ENCODE assay signal across 8 cellular contexts in the genomic region with DNA sequence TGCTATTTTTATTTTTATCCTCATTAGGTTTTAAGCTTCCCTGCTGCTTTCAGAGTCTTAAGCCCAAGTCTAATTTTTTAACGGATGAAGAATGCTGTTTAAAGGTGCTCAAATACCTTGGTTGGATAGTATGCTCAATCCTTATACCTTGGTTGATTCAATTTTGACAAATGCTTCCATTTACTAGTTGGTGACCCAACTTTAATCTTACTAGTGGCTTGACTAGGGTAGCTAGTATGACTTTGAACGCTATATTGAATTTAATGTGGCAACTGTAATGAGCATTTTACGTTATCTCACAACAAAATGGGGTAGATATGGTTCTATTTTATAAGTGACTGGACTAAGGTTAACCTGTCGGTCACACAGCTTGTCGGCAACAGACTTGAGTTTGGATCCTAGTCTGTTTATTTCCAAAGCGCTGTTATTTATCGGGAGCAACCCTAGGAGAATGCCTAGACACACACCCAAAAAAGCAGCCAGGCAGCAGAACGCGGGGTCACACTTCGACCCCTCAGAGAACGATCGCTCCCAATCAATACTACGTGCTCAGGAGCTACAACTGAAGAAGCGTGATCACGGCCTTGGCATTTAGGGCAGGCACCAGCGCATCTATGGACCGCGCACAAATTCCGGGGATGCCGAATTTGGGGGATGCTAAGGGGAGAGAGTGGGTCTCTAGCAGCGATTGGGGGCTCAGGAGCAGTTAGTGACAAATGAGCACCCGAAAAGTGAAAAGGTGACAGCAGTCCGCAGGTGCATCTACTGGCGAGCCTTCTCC. TPM values are rescaled to one million over a fixed set of nuclear protein-coding genes. Genes with fewer than 3 reads are reported as not detected.
DNase-seq lines count a peak whose midpoint lies in the region; ATAC-seq and TF ChIP-seq lines count a peak whose summit lies in the region.

No MANE protein-coding gene starts in this region.

- TF ChIP-seq CTCF in HEK293 (tag by site-specific recombination; IDR thresholded peaks at IDR 0.05) (no peak), left lung (IDR thresholded peaks at IDR 0.05) (no peak), upper lobe of right lung (IDR thresholded peaks at IDR 0.05) (no peak)

- H3K36me3 Mint-ChIP-seq in activated T-helper 2 cell treated with anti-CD3 and anti-CD28 coated beads, Interferon-gamma antibody, Interleukin-2, Interleukin-4, amounts not matched to agents 10 μg/mL and 5 μg/mL and 100 μg/mL, durations not matched to agents 14 hours and 24 hours and 36 hours (ENCODE audit: low read depth) = peaks cover 14% of the 10 kb centered on the region

- no peak overlapping the region; the same call in 1 of the 2 replicates for H3K27ac ChIP-seq in HEK293 (ENCODE audit: extremely low read depth, low read depth, low read length)
- peak overlapping the region; percentile 72 to 79 for H3K27ac ChIP-seq in left lung
- peak overlapping the region; percentile 80 for H3K27ac ChIP-seq in upper lobe of right lung

- H3K9me3 Mint-ChIP-seq in activated T-helper 2 cell treated with anti-CD3 and anti-CD28 coated beads, Interferon-gamma antibody, Interleukin-2, Interleukin-4, amounts not matched to agents 10 μg/mL and 5 μg/mL and 100 μg/mL, durations not matched to agents 14 hours and 24 hours and 36 hours = peaks cover 8% of the 10 kb centered on the region

- peaks cover 21% of the 10 kb centered on the region for H3K4me1 Mint-ChIP-seq in activated T-helper 2 cell treated with anti-CD3 and anti-CD28 coated beads, Interferon-gamma antibody, Interleukin-2, Interleukin-4, amounts not matched to agents 10 μg/mL and 5 μg/mL and 100 μg/mL, durations not matched to agents 14 hours and 24 hours and 36 hours (ENCODE audit: low read depth)

- H3K4me3 ChIP-seq in HEK293 (ENCODE audit: low read depth, low read length) (peak overlapping the region; percentile 60), left lung (peak overlapping the region; percentile 56 to 57), upper lobe of right lung (peak overlapping the region; percentile 70)

- peak overlapping the region; percentile 80 for H3K4me3 Mint-ChIP-seq in activated T-helper 2 cell treated with anti-CD3 and anti-CD28 coated beads, Interferon-gamma antibody, Interleukin-2, Interleukin-4, amounts not matched to agents 10 μg/mL and 5 μg/mL and 100 μg/mL, durations not matched to agents 14 hours and 24 hours and 36 hours (ENCODE audit: low read depth)

- CTCF ChIA-PET in HEK293 (lab: Yijun Ruan, JAX) = interaction anchor here (0.6 to 4.2 kb wide), 19 partner anchors 8 to 1500 kb away, joined by 3 to 27 read pairs (median 4); no protein-coding TSS in a partner anchor

- no peak for ATAC-seq in left lung
- no peak for ATAC-seq in upper lobe of right lung
- no peak for ATAC-seq in GM18861 (IDR thresholded peaks at IDR 0.05; ENCODE audit: unreplicated experiment)
- ATAC-seq in HG03469 (IDR thresholded peaks at IDR 0.05; ENCODE audit: unreplicated experiment) = no peak

- DNase-seq in Caki2 (ENCODE audit: low read depth) = peak; percentile 19
- DNase-seq in activated T-helper 2 cell treated with anti-CD3 and anti-CD28 coated beads, Interferon-gamma antibody, Interleukin-2, Interleukin-4, amounts not matched to agents 10 μg/mL and 5 μg/mL and 100 μg/mL, durations not matched to agents 14 hours and 24 hours and 36 hours (ENCODE audit: low spot score) = no peak
- peak in 1 of 2 donors; percentile 10 for DNase-seq in left lung
- DNase-seq in upper lobe of right lung = no peak
- DNase-seq in activated CD8-positive, alpha-beta memory T cell treated with anti-CD3 and anti-CD28 coated beads for 24 hours = no peak

- H3K27me3 Mint-ChIP-seq in activated T-helper 2 cell treated with anti-CD3 and anti-CD28 coated beads, Interferon-gamma antibody, Interleukin-2, Interleukin-4, amounts not matched to agents 10 μg/mL and 5 μg/mL and 100 μg/mL, durations not matched to agents 14 hours and 24 hours and 36 hours (ENCODE audit: low read depth) = peaks cover 3% of the 10 kb centered on the region

- H3K36me3 ChIP-seq in HEK293 (ENCODE audit: control insufficient read depth in 2 of 2, insufficient read depth in 1 of 2, low read length in 2 of 2) = peaks cover 0 to 10% of the 10 kb centered on the region in 2 experiments; a peak in 1 of 3 replicates
- no peaks in the 10 kb centered on the region for H3K36me3 ChIP-seq in left lung
- no peaks in the 10 kb centered on the region for H3K36me3 ChIP-seq in upper lobe of right lung

- in situ Hi-C loops in Caki2 (cut with HindIII; ENCODE audit: low pct_unique_long_range_greater_than_20kb, low sequenced_read_pairs) = no loop called here

- peak overlapping the region; percentile 33 for H3K27ac Mint-ChIP-seq in activated T-helper 2 cell treated with anti-CD3 and anti-CD28 coated beads, Interferon-gamma antibody, Interleukin-2, Interleukin-4, amounts not matched to agents 10 μg/mL and 5 μg/mL and 100 μg/mL, durations not matched to agents 14 hours and 24 hours and 36 hours

- POLR2A ChIA-PET in HEK293 (lab: Yijun Ruan, JAX) = interaction anchor here (0.6 to 1.9 kb wide), 8 partner anchors 11 to 699 kb away, joined by 3 to 9 read pairs (median 4); partner anchors contain the start of genes ACOT13 and TDP2

- peaks cover 0 to 26% of the 10 kb centered on the region in 2 donors for H3K27me3 ChIP-seq in left lung
- no peaks in the 10 kb centered on the region for H3K27me3 ChIP-seq in upper lobe of right lung

- intact Hi-C loops in activated T-helper 2 cell treated with anti-CD3 and anti-CD28 coated beads, Interferon-gamma antibody, Interleukin-2, Interleukin-4, amounts not matched to agents 10 μg/mL and 5 μg/mL and 100 μg/mL, durations not matched to agents 14 hours and 24 hours and 36 hours (cut with micrococcal nuclease) = loop anchor here (2.0 to 10.0 kb wide), 3 partner anchors 91 to 201 kb away; partner anchors contain the start of genes ACOT13, MRS2 and TDP2
- intact Hi-C loops in left lung (cut with DNase I) = no loop called here
- intact Hi-C loops in upper lobe of right lung (cut with DNase I) = no loop called here

- H3K4me1 ChIP-seq in HEK293 (ENCODE audit: control insufficient read depth, insufficient read depth, low read length) (0 out of 2 replicates have a peak, but pooled peaks cover 2% of the 10 kb centered on the region), left lung (peaks cover 3 to 20% of the 10 kb centered on the region in 2 donors), upper lobe of right lung (peaks cover 12% of the 10 kb centered on the region)

- H3K9me3 ChIP-seq in HEK293 (ENCODE audit: control insufficient read depth, insufficient read depth, low read depth, low read length) (no peaks in the 10 kb centered on the region), left lung (no peaks in the 10 kb centered on the region), upper lobe of right lung (no peaks in the 10 kb centered on the region)

TF ChIP-seq in HEK293, 187 proteins besides CTCF, POLR2A, EP300 and RAD21:
- TF ChIP-seq ZNF585B (tag by site-specific recombination; IDR thresholded peaks at IDR 0.05) (no peak), GLIS1 (tag by site-specific recombination; IDR thresholded peaks at IDR 0.05) (no peak), PRDM10 (tag by site-specific recombination; IDR thresholded peaks at IDR 0.05) (0 out of 2 replicates have a peak, but pooled peaks have one; percentile 53)

RNA-seq across cellular contexts. Expression of gene ALDH5A1, which starts 0.6 kb away (rescaled TPM):
- 8.4 and 11.3 TPM in 2 replicates for total RNA-seq in Caki2 (2014; rRNA removed; shearing (Covaris generic); ENCODE audit: low replicate concordance)
- total RNA-seq in activated T-helper 2 cell treated with anti-CD3 and anti-CD28 coated beads, Interferon-gamma antibody, Interleukin-2, Interleukin-4, amounts not matched to agents 10 μg/mL and 5 μg/mL and 100 μg/mL, durations not matched to agents 14 hours and 24 hours and 36 hours = 11.4 and 12.3 TPM in 2 replicates
- total RNA-seq in left lung (10 to 100 TPM; 10.4 to 21.8 TPM), upper lobe of right lung (15.5 TPM)

RNA-seq across cellular contexts. Expression of gene GPLD1, which starts 4.8 kb away (rescaled TPM):
- 1.3 and 4.9 TPM in 2 replicates for total RNA-seq in Caki2 (2014; rRNA removed; shearing (Covaris generic); ENCODE audit: low replicate concordance)
- total RNA-seq in activated T-helper 2 cell treated with anti-CD3 and anti-CD28 coated beads, Interferon-gamma antibody, Interleukin-2, Interleukin-4, amounts not matched to agents 10 μg/mL and 5 μg/mL and 100 μg/mL, durations not matched to agents 14 hours and 24 hours and 36 hours = 0.39 and 0.48 TPM in 2 replicates
- total RNA-seq in left lung (1 to 10 TPM; 1.7 to 2.7 TPM), upper lobe of right lung (3.1 TPM)
